In the genomic region with DNA sequence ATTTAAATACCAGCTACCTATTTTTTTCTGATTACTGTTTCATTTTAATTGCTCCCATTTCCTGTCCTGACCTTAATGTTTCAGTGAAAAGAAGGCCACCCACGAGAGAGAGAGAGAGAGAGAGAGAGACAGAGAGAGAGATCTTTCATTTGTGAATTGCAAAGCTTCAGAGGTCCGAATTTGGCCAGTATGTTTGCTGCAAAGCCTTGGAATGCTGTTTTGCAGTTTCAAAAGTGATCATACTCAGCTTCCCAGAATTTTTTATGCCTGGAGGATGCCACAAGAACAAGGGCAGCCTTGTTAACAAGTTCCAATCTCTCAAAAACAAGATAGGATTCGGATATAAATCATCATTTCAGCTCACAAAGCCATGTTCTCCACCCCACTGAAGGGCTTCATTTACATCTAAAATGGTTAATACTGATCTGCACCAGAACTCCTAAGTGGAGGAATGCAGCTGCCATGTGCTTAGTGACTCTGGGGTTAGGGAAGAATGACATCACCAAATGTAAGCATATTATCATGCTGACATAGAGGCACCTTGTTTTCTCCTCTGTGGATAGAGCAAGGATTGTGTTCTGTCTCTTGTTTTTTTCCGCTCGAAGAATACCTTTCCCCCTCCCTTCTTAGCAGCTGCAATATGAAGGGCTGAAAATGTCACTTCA, we compare ENCODE assay signal across 10 cellular contexts.
DNase-seq lines count a peak whose midpoint lies in the region; ATAC-seq and TF ChIP-seq lines count a peak whose summit lies in the region.
"Had no signal": no experiment of that assay in that cellular context is flagged by ENCODE, and none has a peak within 500 bp of the region (broad histone marks: within the 10 kb centered on the region; RNA-seq: fewer than 3 reads in every experiment).

No MANE protein-coding gene starts in this region.

- H3K27me3 ChIP-seq in SJCRH30 = no peaks in the 10 kb centered on the region
- H3K27me3 ChIP-seq in lower lobe of right lung (ENCODE audit: low read depth) = no peaks in the 10 kb centered on the region

- no peaks in the 10 kb centered on the region for H3K36me3 ChIP-seq in SJCRH30
- H3K36me3 ChIP-seq in lower lobe of right lung = no peaks in the 10 kb centered on the region

- DNase-seq in DMS53 (lab: John Stamatoyannopoulos, UW) (peak; percentile 15), DMS53 treated with DMSO at 0.1 percent for 48 hours (lab: John Stamatoyannopoulos, UW; ENCODE audit: unreplicated experiment) (no peak), SJCRH30 (peak; percentile 86 to 97), hepatic stellate cell (ENCODE audit: low spot score) (peak; percentile 7), sciatic nerve (ENCODE audit: low spot score) (no peak), GM20000 (ENCODE audit: low spot score) (no peak), lower lobe of right lung (no peak), left colon (no peak)
- DNase-seq: NCI-H226 had no signal

- TF ChIP-seq CTCF in GM20000 (IDR thresholded peaks at IDR 0.05; ENCODE audit: extremely low read depth, missing control alignments) = no peak
- TF ChIP-seq CTCF in lower lobe of right lung (IDR thresholded peaks at IDR 0.05) = no peak

- H3K4me3 ChIP-seq in SJCRH30 (peak overlapping the region; percentile 42), lower lobe of right lung (no peak overlapping the region)

- H3K4me1 ChIP-seq in SJCRH30 = peaks cover 46% of the 10 kb centered on the region
- H3K4me1 ChIP-seq in lower lobe of right lung = peaks cover 9% of the 10 kb centered on the region

- H3K9me3 ChIP-seq in SJCRH30 (replicated peaks) (no peaks in the 10 kb centered on the region), lower lobe of right lung (no peaks in the 10 kb centered on the region)

- intact Hi-C loops in sciatic nerve (cut with DNase I) = no loop called here
- intact Hi-C loops in lower lobe of right lung (cut with DNase I) = no loop called here
- intact Hi-C loops in left colon (cut with DNase I, micrococcal nuclease) = no loop called here

- ATAC-seq in sciatic nerve (peak; percentile 79), lower lobe of right lung (no peak), left colon (no peak)

- H3K27ac ChIP-seq in SJCRH30 (peak overlapping the region; percentile 89), lower lobe of right lung (no peak overlapping the region)
- H3K27ac ChIP-seq: 22Rv1 had no signal

Comparison
In these comparisons a context has a peak if more than half of its experiments do, and no peak if none do; other contexts are left out.
1. DNase-seq: peak in DMS53 (single experiment), SJCRH30 (2 of 2) and hepatic stellate cell (single experiment); none in DMS53 treated with DMSO at 0.1 percent for 48 hours (single experiment), sciatic nerve (single experiment), GM20000 (single experiment), lower lobe of right lung (single experiment) and left colon (0 of 2).